27 cellular contexts compared by ENCODE assay signal in the genomic region with DNA sequence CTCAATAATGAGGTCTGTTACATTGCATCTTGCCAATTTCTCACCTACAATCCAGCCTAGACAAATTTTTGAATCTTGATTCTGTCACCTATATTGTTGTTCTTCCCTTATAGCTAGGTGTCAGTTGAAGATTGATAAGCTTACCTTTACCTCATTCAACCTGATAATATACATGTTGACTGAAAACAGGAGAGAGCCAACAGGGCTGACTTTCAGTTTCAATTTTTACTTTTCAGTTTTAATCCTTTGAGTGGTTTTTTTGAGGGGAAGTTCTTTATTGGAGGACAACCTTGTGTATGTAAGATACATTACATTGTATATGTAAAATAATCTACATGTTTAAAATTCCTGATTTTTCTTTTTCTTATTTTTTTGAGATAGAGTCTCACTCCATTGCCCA. TPM values are rescaled to one million over a fixed set of nuclear protein-coding genes. Genes with fewer than 3 reads are reported as not detected.
A peak's percentile ranks its signal among the peaks of the same experiment; 100 is the strongest.
DNase-seq lines count a peak whose midpoint lies in the region; ATAC-seq lines count a peak whose summit lies in the region.
"Had no signal": no experiment of that assay in that cellular context is flagged by ENCODE, and none has a peak within 500 bp of the region (broad histone marks: within the 10 kb centered on the region; RNA-seq: fewer than 3 reads in every experiment).

No MANE protein-coding gene starts in this region.

- peaks cover 0 to 7% of the 10 kb centered on the region in 2 donors for H3K9me3 Mint-ChIP-seq in effector memory CD8-positive, alpha-beta T cell
- peaks cover 0 to 2% (median 0%) of the 10 kb centered on the region in 9 donors for H3K9me3 Mint-ChIP-seq in naive thymus-derived CD8-positive, alpha-beta T cell
- H3K9me3 Mint-ChIP-seq: activated CD4-positive, alpha-beta T cell treated with anti-CD3 and anti-CD28 coated beads, Interleukin-2, amount 10 ng/mL, durations not matched to agents 24 days and 14 days; activated T-helper 1 cell treated with anti-CD3 and anti-CD28 coated beads, Interleukin-12 subunit alpha, Interleukin-12 subunit beta, Interleukin-2, Interleukin-4 antibody, amounts not matched to agents 30 ng/mL and 10 ng/mL and 1 ng/mL, durations not matched to agents 14 hours and 24 hours and 36 hours; stimulated activated naive CD8-positive, alpha-beta T cell treated with anti-CD3 and anti-CD28 coated beads, Interleukin-15, amount 100 ng/mL, for 72 hours had no signal

- POLR2A ChIA-PET in naive thymus-derived CD8-positive, alpha-beta T cell (lab: Charles Lee), result no interaction called here

- H3K4me1 Mint-ChIP-seq in effector memory CD8-positive, alpha-beta T cell (ENCODE audit: low read depth in 2 of 2), result no peaks in the 10 kb centered on the region
- H3K4me1 Mint-ChIP-seq in naive thymus-derived CD8-positive, alpha-beta T cell, result peaks cover 0 to 2% (median 0%) of the 10 kb centered on the region in 4 donors

- no peak for DNase-seq in NCI-H345 (lab: John Stamatoyannopoulos, UW)
- no peak for DNase-seq in effector memory CD8-positive, alpha-beta T cell
- no peak for DNase-seq in naive thymus-derived CD8-positive, alpha-beta T cell
- DNase-seq: activated CD4-positive, alpha-beta T cell treated with anti-CD3 and anti-CD28 coated beads, Interleukin-2, amount 10 ng/mL, durations not matched to agents 24 days and 14 days; activated naive CD4-positive, alpha-beta T cell treated with anti-CD3 and anti-CD28 coated beads, Interleukin-2, amount 50 U/mL, for 16 hours; colonic mucosa; COR-L47; DMS79 treated with DMSO at 0.1 percent for 48 hours; effector memory CD4-positive, alpha-beta T cell; H7; left lung; NCI-H146; NCI-H526 treated with DMSO at 0.1 percent for 48 hours; psoas muscle; stimulated activated CD4-positive, alpha-beta T cell treated with anti-CD3 and anti-CD28 coated beads, Interleukin-15, amount 100 ng/mL, for 24 hours; stimulated activated naive CD8-positive, alpha-beta T cell treated with anti-CD3 and anti-CD28 coated beads, Interleukin-15, amount 100 ng/mL, for 72 hours; thyroid gland had no signal

- H3K36me3 Mint-ChIP-seq in effector memory CD8-positive, alpha-beta T cell (ENCODE audit: insufficient read depth), result no peaks in the 10 kb centered on the region
- H3K36me3 Mint-ChIP-seq in naive thymus-derived CD8-positive, alpha-beta T cell, result peaks cover 0 to 3% (median 0%) of the 10 kb centered on the region in 3 donors

- ATAC-seq in GM18519 (IDR thresholded peaks at IDR 0.05; ENCODE audit: low FRiP score, unreplicated experiment) (peak; percentile 46), GM19438 (IDR thresholded peaks at IDR 0.05; ENCODE audit: low read depth, unreplicated experiment) (peak; percentile 65), GM21786 (IDR thresholded peaks at IDR 0.05; ENCODE audit: unreplicated experiment) (peak; percentile 44), HG03565 (IDR thresholded peaks at IDR 0.05; ENCODE audit: unreplicated experiment) (peak; percentile 65), HG02973 (IDR thresholded peaks at IDR 0.05; ENCODE audit: unreplicated experiment) (no peak)
- ATAC-seq in effector memory CD8-positive, alpha-beta T cell (replicated peaks), result no peak
- no peak for ATAC-seq in naive thymus-derived CD8-positive, alpha-beta T cell
- ATAC-seq: left lung; psoas muscle; SK-N-SH treated with all-trans-retinoic acid at 6 μM for 48 hours; stimulated activated naive CD8-positive, alpha-beta T cell treated with anti-CD3 and anti-CD28 coated beads, Interleukin-15, amount 100 ng/mL, for 72 hours had no signal

- H3K4me3 Mint-ChIP-seq in effector memory CD8-positive, alpha-beta T cell, result no peak overlapping the region
- no peak overlapping the region for H3K4me3 Mint-ChIP-seq in naive thymus-derived CD8-positive, alpha-beta T cell
- H3K4me3 Mint-ChIP-seq: activated CD4-positive, alpha-beta T cell treated with anti-CD3 and anti-CD28 coated beads, Interleukin-2, amount 10 ng/mL, durations not matched to agents 24 days and 14 days; activated T-helper 1 cell treated with anti-CD3 and anti-CD28 coated beads, Interleukin-12 subunit alpha, Interleukin-12 subunit beta, Interleukin-2, Interleukin-4 antibody, amounts not matched to agents 30 ng/mL and 10 ng/mL and 1 ng/mL, durations not matched to agents 14 hours and 24 hours and 36 hours; stimulated activated naive CD8-positive, alpha-beta T cell treated with anti-CD3 and anti-CD28 coated beads, Interleukin-15, amount 100 ng/mL, for 72 hours had no signal

- H3K27me3 Mint-ChIP-seq in effector memory CD8-positive, alpha-beta T cell, result peaks cover 7 to 36% of the 10 kb centered on the region in 2 donors
- peaks cover 3 to 24% (median 7%) of the 10 kb centered on the region in 5 donors for H3K27me3 Mint-ChIP-seq in naive thymus-derived CD8-positive, alpha-beta T cell

- H3K27ac Mint-ChIP-seq in effector memory CD8-positive, alpha-beta T cell, result no peak overlapping the region
- no peak overlapping the region for H3K27ac Mint-ChIP-seq in naive thymus-derived CD8-positive, alpha-beta T cell
- H3K27ac Mint-ChIP-seq: activated CD4-positive, alpha-beta T cell treated with anti-CD3 and anti-CD28 coated beads, Interleukin-2, amount 10 ng/mL, durations not matched to agents 24 days and 14 days; activated T-helper 1 cell treated with anti-CD3 and anti-CD28 coated beads, Interleukin-12 subunit alpha, Interleukin-12 subunit beta, Interleukin-2, Interleukin-4 antibody, amounts not matched to agents 30 ng/mL and 10 ng/mL and 1 ng/mL, durations not matched to agents 14 hours and 24 hours and 36 hours had no signal

RNA-seq across cellular contexts. Expression of gene ATP13A5, which starts 5.8 kb away (rescaled TPM):
- total RNA-seq in naive thymus-derived CD8-positive, alpha-beta T cell, result not detected
- not detected for polyA plus RNA-seq in naive thymus-derived CD8-positive, alpha-beta T cell
- total RNA-seq: activated CD4-positive, alpha-beta T cell treated with anti-CD3 and anti-CD28 coated beads, Interleukin-2, amount 10 ng/mL, durations not matched to agents 24 days and 14 days; activated T-helper 1 cell treated with anti-CD3 and anti-CD28 coated beads, Interleukin-12 subunit alpha, Interleukin-12 subunit beta, Interleukin-2, Interleukin-4 antibody, amounts not matched to agents 30 ng/mL and 10 ng/mL and 1 ng/mL, durations not matched to agents 14 hours and 24 hours and 36 hours; esophagus muscularis mucosa; hepatocyte; mesenteric fat pad; psoas muscle had no signal
- polyA plus RNA-seq: hepatocyte had no signal

Comparison
In these comparisons a context has a peak if more than half of its experiments do, and no peak if none do; other contexts are left out.
1. ATAC-seq: peak in GM18519 (single experiment), GM19438 (single experiment), GM21786 (single experiment) and HG03565 (single experiment); none in HG02973 (single experiment), effector memory CD8-positive, alpha-beta T cell (single experiment) and naive thymus-derived CD8-positive, alpha-beta T cell (0 of 2).